Comparison of ENCODE assay signal across 1 cellular context in the genomic region with DNA sequence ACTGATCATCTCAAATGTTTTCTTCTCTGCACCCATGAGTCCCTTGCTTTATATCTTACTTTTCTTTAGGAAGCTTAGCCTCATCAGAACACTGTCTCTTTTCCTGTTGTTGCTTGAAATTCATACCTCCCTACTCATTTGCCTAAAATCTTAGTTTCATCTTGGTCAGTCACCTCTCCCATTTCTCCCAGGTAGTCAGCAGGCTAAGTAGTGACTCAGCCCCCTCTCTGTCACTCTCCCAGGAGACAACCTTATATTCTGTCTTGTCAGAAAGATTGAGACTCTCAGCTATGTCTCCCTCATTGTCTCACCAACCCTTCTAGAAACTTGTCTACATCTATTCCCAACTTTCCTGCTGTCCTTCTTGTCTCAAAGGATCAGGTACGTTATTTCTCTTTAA.
TF ChIP-seq lines count a peak whose summit lies in the region.

No MANE protein-coding gene starts in this region.

TF ChIP-seq in GM12878, 131 proteins besides CTCF, POLR2A, EP300 and RAD21 (continued from another document):
- TF ChIP-seq REST (IDR thresholded peaks at IDR 0.05; ENCODE audit: low read depth, low read length) = no peak
- TF ChIP-seq PAX5 (IDR thresholded peaks at IDR 0.05; ENCODE audit: borderline replicate concordance, low read depth, low read length) = no peak
